ENCODE assay signal across 16 cellular contexts in genomic region chr5:137036630-137037029, GRCh38.
DNase-seq lines count a peak whose midpoint lies in the region; ATAC-seq, FAIRE-seq and TF ChIP-seq lines count a peak whose summit lies in the region.
"Had no signal": no experiment of that assay in that cellular context is flagged by ENCODE, and none has a peak within 500 bp of the region (broad histone marks: within the 10 kb centered on the region; RNA-seq: fewer than 3 reads in every experiment).

No MANE protein-coding gene starts in this region.

- H3K4me3 Mint-ChIP-seq in WTC11 = peak overlapping the region; percentile 13
- H3K4me3 Mint-ChIP-seq in naive thymus-derived CD4-positive, alpha-beta T cell = no peak overlapping the region
- H3K4me3 Mint-ChIP-seq: stimulated activated memory B cell treated with anti-CD40 and anti-IgM and Interleukin-4, amounts not matched to agents 10 μg/mL and 1 μg/mL and 100 μg/mL, for 72 hours; type B pancreatic cell had no signal

- WGBS in pancreas, 2 donors = 27 to 37% methylated on average over 7 of the region's 7 CpGs
- 59 to 65% methylated on average over 7 of the region's 7 CpGs for WGBS in aorta, 2 donors

- H3K27ac ChIP-seq in pancreas (no peak overlapping the region), aorta (ENCODE audit: low read depth in 1 of 2, low read length in 2 of 2) (no peak overlapping the region)
- no peak overlapping the region for H3K27ac ChIP-seq in naive thymus-derived CD4-positive, alpha-beta T cell (ENCODE audit: low read depth, low read length)

- no peaks in the 10 kb centered on the region for H3K9me3 ChIP-seq in pancreas
- H3K9me3 ChIP-seq in aorta (ENCODE audit: control insufficient read depth, low read length) = no peaks in the 10 kb centered on the region
- no peaks in the 10 kb centered on the region for H3K9me3 ChIP-seq in naive thymus-derived CD4-positive, alpha-beta T cell (ENCODE audit: control insufficient read depth in 2 of 3, low read length in 3 of 3)

- peaks cover 2% of the 10 kb centered on the region; the same call in 1 of the 2 replicates for H3K36me3 Mint-ChIP-seq in WTC11
- no peaks in the 10 kb centered on the region for H3K36me3 Mint-ChIP-seq in naive thymus-derived CD4-positive, alpha-beta T cell
- H3K36me3 Mint-ChIP-seq: stimulated activated memory B cell treated with anti-CD40 and anti-IgM and Interleukin-4, amounts not matched to agents 10 μg/mL and 1 μg/mL and 100 μg/mL, for 72 hours; type B pancreatic cell had no signal

- H3K36me3 ChIP-seq in pancreas = no peaks in the 10 kb centered on the region
- no peaks in the 10 kb centered on the region for H3K36me3 ChIP-seq in aorta (ENCODE audit: control insufficient read depth in 1 of 2, insufficient read depth in 2 of 2, low read length in 1 of 2)
- H3K36me3 ChIP-seq in naive thymus-derived CD4-positive, alpha-beta T cell (ENCODE audit: control insufficient read depth in 2 of 3, insufficient read depth in 3 of 3, low read length in 3 of 3) = no peaks in the 10 kb centered on the region

- peaks cover 17% of the 10 kb centered on the region for H3K9me3 Mint-ChIP-seq in WTC11
- H3K9me3 Mint-ChIP-seq in naive thymus-derived CD4-positive, alpha-beta T cell = peaks cover 0 to 10% (median 3%) of the 10 kb centered on the region in 11 donors
- H3K9me3 Mint-ChIP-seq: stimulated activated memory B cell treated with anti-CD40 and anti-IgM and Interleukin-4, amounts not matched to agents 10 μg/mL and 1 μg/mL and 100 μg/mL, for 72 hours; type B pancreatic cell had no signal

- intact Hi-C loops in pancreas (cut with DNase I) = no loop called here
- intact Hi-C loops in aorta (cut with DNase I) = no loop called here
- intact Hi-C loops in naive thymus-derived CD4-positive, alpha-beta T cell (cut with micrococcal nuclease) = no loop called here

- no peak for TF ChIP-seq CTCF in WTC11 (IDR thresholded peaks at IDR 0.05)
- no peak for TF ChIP-seq CTCF in pancreas (IDR thresholded peaks at IDR 0.05)

- H3K27me3 Mint-ChIP-seq in WTC11 (ENCODE audit: low read depth) = peaks cover 8% of the 10 kb centered on the region
- H3K27me3 Mint-ChIP-seq in naive thymus-derived CD4-positive, alpha-beta T cell = peaks cover 0 to 29% (median 6%) of the 10 kb centered on the region in 5 donors
- H3K27me3 Mint-ChIP-seq: stimulated activated memory B cell treated with anti-CD40 and anti-IgM and Interleukin-4, amounts not matched to agents 10 μg/mL and 1 μg/mL and 100 μg/mL, for 72 hours had no signal

- FAIRE-seq in pancreas (lab: Jason Lieb, UNC) = no peak

- H3K27me3 ChIP-seq in pancreas = no peaks in the 10 kb centered on the region
- H3K27me3 ChIP-seq in aorta (ENCODE audit: control insufficient read depth in 1 of 2, insufficient read depth in 2 of 2, low read length in 1 of 2) = no peaks in the 10 kb centered on the region
- no peaks in the 10 kb centered on the region for H3K27me3 ChIP-seq in naive thymus-derived CD4-positive, alpha-beta T cell (ENCODE audit: control insufficient read depth in 2 of 2, insufficient read depth in 2 of 2, low read length in 2 of 2)

- DNase-seq in NCI-H1092 treated with DMSO at 0.1 percent for 48 hours (lab: John Stamatoyannopoulos, UW) = peak; percentile 75
- DNase-seq in NCI-H2171 (lab: John Stamatoyannopoulos, UW) = peak; percentile 55
- peak; percentile 75 for DNase-seq in WTC11 (ENCODE audit: low spot score)
- no peak for DNase-seq in pancreas
- DNase-seq in aorta = no peak
- no peak for DNase-seq in naive thymus-derived CD4-positive, alpha-beta T cell
- DNase-seq: activated naive CD4-positive, alpha-beta T cell; EL; IMR-90; NCI-H1694 had no signal

- peaks cover 72% of the 10 kb centered on the region for H3K4me1 Mint-ChIP-seq in WTC11
- H3K4me1 Mint-ChIP-seq in naive thymus-derived CD4-positive, alpha-beta T cell = no peaks in the 10 kb centered on the region
- H3K4me1 Mint-ChIP-seq: stimulated activated memory B cell treated with anti-CD40 and anti-IgM and Interleukin-4, amounts not matched to agents 10 μg/mL and 1 μg/mL and 100 μg/mL, for 72 hours had no signal

- peak overlapping the region; percentile 98 for H3K27ac Mint-ChIP-seq in WTC11
- no peak overlapping the region for H3K27ac Mint-ChIP-seq in naive thymus-derived CD4-positive, alpha-beta T cell
- H3K27ac Mint-ChIP-seq: stimulated activated memory B cell treated with anti-CD40 and anti-IgM and Interleukin-4, amounts not matched to agents 10 μg/mL and 1 μg/mL and 100 μg/mL, for 72 hours; type B pancreatic cell had no signal

- ATAC-seq in WTC11 (peak; percentile 84), pancreas (peak in 3 of 4 donors; percentile 65 to 71 (median 66)), GM18520 (IDR thresholded peaks at IDR 0.05; ENCODE audit: unreplicated experiment) (no peak), GM21360 (IDR thresholded peaks at IDR 0.05; ENCODE audit: unreplicated experiment) (no peak), aorta (ENCODE audit: low FRiP score) (no peak)
- ATAC-seq in naive thymus-derived CD4-positive, alpha-beta T cell = no peak
- ATAC-seq: activated CD4-positive, CD25-positive, alpha-beta regulatory T cell treated with anti-CD3 and anti-CD28 coated beads, Interleukin-2, amount 50 U/mL, for 24 hours; stimulated activated memory B cell treated with anti-CD40 and anti-IgM and Interleukin-4, amounts not matched to agents 10 μg/mL and 1 μg/mL and 100 μg/mL, for 72 hours had no signal

- H3K4me1 ChIP-seq in pancreas (no peaks in the 10 kb centered on the region), aorta (ENCODE audit: control insufficient read depth in 1 of 2, insufficient read depth in 2 of 2, low read length in 2 of 2) (no peaks in the 10 kb centered on the region)
- no peaks in the 10 kb centered on the region for H3K4me1 ChIP-seq in naive thymus-derived CD4-positive, alpha-beta T cell (ENCODE audit: control insufficient read depth in 2 of 2, insufficient read depth in 2 of 2, low read length in 2 of 2)

- CTCF ChIA-PET in WTC11 (lab: Charles Lee) = interaction anchor here (0.6 to 2.1 kb wide), 5 partner anchors 20 to 840 kb away, joined by 5 to 9 read pairs (median 6); no protein-coding TSS in a partner anchor
- CTCF ChIA-PET in naive thymus-derived CD4-positive, alpha-beta T cell (lab: Charles Lee) = no interaction called here

- POLR2A ChIA-PET in WTC11 (lab: Charles Lee) = no interaction called here
- POLR2A ChIA-PET in naive thymus-derived CD4-positive, alpha-beta T cell (lab: Charles Lee) = no interaction called here

- H3K4me3 ChIP-seq in pancreas = no peak overlapping the region
- H3K4me3 ChIP-seq in aorta (ENCODE audit: low read length in 2 of 2) = no peak overlapping the region
- no peak overlapping the region for H3K4me3 ChIP-seq in naive thymus-derived CD4-positive, alpha-beta T cell (ENCODE audit: low read length)
- H3K4me3 ChIP-seq: lung had no signal

TF ChIP-seq in WTC11, 78 proteins besides CTCF, POLR2A, EP300 and RAD21:
- TF ChIP-seq ZNF232 (CRISPR knock-in tag; IDR thresholded peaks at IDR 0.05) (no peak), TEAD4 (CRISPR knock-in tag; IDR thresholded peaks at IDR 0.05) (no peak), NR2C2 (CRISPR knock-in tag; IDR thresholded peaks at IDR 0.05) (no peak), EMX1 (CRISPR knock-in tag; IDR thresholded peaks at IDR 0.05) (no peak), ZBTB21 (CRISPR knock-in tag; IDR thresholded peaks at IDR 0.05; ENCODE audit: borderline replicate concordance) (no peak; the same call in 1 of the 2 replicates)
- TF ChIP-seq, protein P1, sequence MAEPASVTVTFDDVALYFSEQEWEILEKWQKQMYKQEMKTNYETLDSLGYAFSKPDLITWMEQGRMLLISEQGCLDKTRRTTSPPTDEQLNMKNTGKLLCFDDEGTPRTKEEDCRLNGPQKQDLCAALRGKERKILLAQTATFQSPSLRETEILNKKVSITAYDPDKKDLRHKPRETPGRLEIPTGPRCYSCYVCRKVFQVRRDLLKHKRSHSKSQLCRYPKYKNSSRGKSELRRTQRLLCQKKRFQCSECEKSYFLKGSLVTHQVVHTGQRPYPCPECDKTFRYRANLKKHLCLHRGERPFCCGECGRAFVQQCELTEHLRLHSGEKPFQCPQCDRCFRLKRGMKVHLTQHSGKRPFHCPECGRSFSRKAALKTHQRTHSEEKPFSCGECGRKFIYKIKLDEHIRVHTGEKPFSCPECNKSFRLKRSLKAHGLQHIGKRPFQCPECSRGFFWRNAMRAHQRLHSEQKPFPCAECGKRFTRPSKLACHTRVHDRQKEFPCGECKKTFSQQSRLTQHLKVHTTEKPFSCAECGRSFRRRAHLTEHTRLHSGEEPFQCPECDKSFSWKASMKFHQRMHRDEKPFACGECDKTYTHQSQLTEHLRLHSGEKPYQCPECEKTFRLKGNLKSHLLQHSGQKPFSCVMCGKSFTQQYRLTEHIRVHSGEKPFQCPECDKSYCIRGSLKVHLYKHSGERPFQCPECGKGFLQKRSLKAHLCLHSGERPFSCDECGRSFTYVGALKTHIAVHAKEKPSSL (CRISPR knock-in tag; conservative IDR thresholded peaks at IDR 0.05) = no peak

Comparison
In these comparisons a context has a peak if more than half of its experiments do, and no peak if none do; other contexts are left out.
1. DNase-seq: peak in NCI-H1092 treated with DMSO at 0.1 percent for 48 hours (single experiment), NCI-H2171 (single experiment) and WTC11 (single experiment); none in pancreas (0 of 6), aorta (0 of 2) and naive thymus-derived CD4-positive, alpha-beta T cell (0 of 9).
2. ATAC-seq: peak in WTC11 (single experiment) and pancreas (3 of 4); none in GM18520 (single experiment), GM21360 (single experiment), aorta (single experiment) and naive thymus-derived CD4-positive, alpha-beta T cell (single experiment).